Comparison of ENCODE assay signal across 23 cellular contexts in the genomic region with DNA sequence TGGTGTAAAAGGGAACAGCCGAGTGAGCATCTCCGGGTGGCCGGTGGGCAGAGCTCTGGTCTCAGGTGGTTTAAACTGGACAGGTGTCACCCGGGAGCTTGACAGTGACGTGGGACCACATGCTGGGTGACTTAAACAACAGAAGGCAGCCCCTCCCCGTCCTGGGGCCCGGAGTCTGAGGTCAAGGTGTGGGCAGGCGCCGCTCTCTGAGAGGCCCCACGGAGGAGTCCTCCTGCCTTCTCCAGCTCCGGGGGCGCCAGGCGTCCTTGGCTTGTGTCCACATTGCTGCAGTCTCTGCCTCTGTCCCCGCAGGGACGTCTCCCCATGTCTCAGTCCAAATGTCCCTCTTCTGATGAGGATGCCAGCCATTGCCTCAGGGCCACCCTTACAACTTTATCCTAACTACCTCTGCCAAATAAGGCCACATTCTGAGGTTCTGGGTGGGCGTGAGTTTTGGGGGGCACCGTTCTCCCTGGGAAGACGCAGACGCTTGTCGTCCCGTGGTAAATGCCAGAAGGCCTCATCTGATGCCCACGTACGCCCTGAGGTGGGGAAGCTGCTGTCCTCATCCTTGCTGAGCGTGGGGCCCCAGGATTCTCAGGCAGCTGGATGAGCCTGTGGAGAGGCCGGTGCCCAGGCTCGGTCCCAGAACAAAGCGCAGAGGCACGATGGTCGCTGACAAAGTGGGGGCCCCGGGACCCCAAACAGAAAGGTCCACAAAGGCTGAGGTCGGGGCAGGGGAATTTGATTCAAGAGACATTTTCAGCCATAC. TPM values are rescaled to one million over a fixed set of nuclear protein-coding genes. Genes with fewer than 3 reads are reported as not detected.
A peak's percentile ranks its signal among the peaks of the same experiment; 100 is the strongest.
DNase-seq lines count a peak whose midpoint lies in the region; ATAC-seq, FAIRE-seq and TF ChIP-seq lines count a peak whose summit lies in the region.
"Had no signal": no experiment of that assay in that cellular context is flagged by ENCODE, and none has a peak within 500 bp of the region (broad histone marks: within the 10 kb centered on the region; RNA-seq: fewer than 3 reads in every experiment).

No MANE protein-coding gene starts in this region.

- 79 to 89% (median 86%) methylated on average over 18 to 31 of the region's 31 CpGs for WGBS in spleen, 5 donors

- H3K9me3 ChIP-seq in kidney (ENCODE audit: control insufficient read depth in 1 of 2, low read length in 2 of 2) (no peaks in the 10 kb centered on the region), spleen (no peaks in the 10 kb centered on the region)
- H3K9me3 ChIP-seq: adrenal gland, thyroid gland had no signal

- H3K9ac ChIP-seq in kidney (ENCODE audit: low read length in 2 of 2), result no peak overlapping the region

- H3K27ac ChIP-seq in RWPE1 (peak overlapping the region; percentile 46; the same call in 1 of the 2 replicates), kidney (ENCODE audit: low read depth in 2 of 2, low read length in 2 of 2) (no peak overlapping the region), spleen (peak overlapping the region; percentile 15 to 83 (median 54))
- H3K27ac ChIP-seq: adrenal gland, brain microvascular endothelial cell, thyroid gland had no signal

- no peak overlapping the region for H3K4me3 ChIP-seq in kidney (ENCODE audit: low read length in 2 of 2)
- no peak overlapping the region for H3K4me3 ChIP-seq in spleen
- H3K4me3 ChIP-seq: adrenal gland, coronary artery, thyroid gland had no signal

- H3K36me3 ChIP-seq in kidney (ENCODE audit: control insufficient read depth in 1 of 2, insufficient read depth in 2 of 2, low read length in 2 of 2) (no peaks in the 10 kb centered on the region), spleen (no peaks in the 10 kb centered on the region)
- H3K36me3 ChIP-seq: adrenal gland, brain microvascular endothelial cell, thyroid gland had no signal

- POLR2A ChIA-PET in RWPE1 (lab: Yijun Ruan, JAX; ENCODE audit: low non-redundant PET), result no interaction called here

- intact Hi-C loops in kidney (cut with DNase I) (no loop called here), spleen (cut with DNase I; ENCODE audit: low total_unique reads) (no loop called here)

- H3K27me3 ChIP-seq in spleen (replicated peaks in 1 of 7), result peaks cover 0 to 6% (median 0%) of the 10 kb centered on the region in 7 donors
- H3K27me3 ChIP-seq: adrenal gland, brain microvascular endothelial cell, thyroid gland had no signal

- no peaks in the 10 kb centered on the region for H3K4me1 ChIP-seq in kidney (ENCODE audit: control insufficient read depth in 1 of 2, insufficient read depth in 1 of 2, low read depth in 1 of 2, low read length in 2 of 2)
- peaks cover 0 to 18% (median 6%) of the 10 kb centered on the region in 6 donors for H3K4me1 ChIP-seq in spleen
- H3K4me1 ChIP-seq: adrenal gland, thyroid gland had no signal

- TF ChIP-seq POLR2A in spleen (IDR thresholded peaks at IDR 0.05), result no peak

- no peak for ATAC-seq in GM19023 (IDR thresholded peaks at IDR 0.05; ENCODE audit: unreplicated experiment)

- FAIRE-seq in kidney (lab: Jason Lieb, UNC), result no peak
- FAIRE-seq: endometrium, small intestine had no signal

- CTCF ChIA-PET in RWPE1 (lab: Yijun Ruan, JAX), result interaction anchor here (0.6 kb wide), 1 partner anchor 23 kb away, joined by 3 read pairs; no protein-coding TSS in a partner anchor

- TF ChIP-seq CTCF in RWPE1 (conservative IDR thresholded peaks at IDR 0.05; ENCODE audit: low read depth), result no peak
- TF ChIP-seq CTCF in kidney (IDR thresholded peaks at IDR 0.05; ENCODE audit: borderline replicate concordance, extremely low read depth, insufficient read depth), result no peak
- no peak for TF ChIP-seq CTCF in spleen (IDR thresholded peaks at IDR 0.05 in 8 of 11, conservative IDR thresholded peaks at IDR 0.05 in 3 of 11)

- DNase-seq in NCI-H146 (lab: John Stamatoyannopoulos, UW) (peak; percentile 17), NCI-H146 treated with DMSO at 0.1 percent for 48 hours (lab: John Stamatoyannopoulos, UW; ENCODE audit: unreplicated experiment) (no peak), RWPE1 (ENCODE audit: low spot score) (no peak), kidney (peak; percentile 65), spleen (no peak), NCI-H1417 (lab: John Stamatoyannopoulos, UW) (no peak)
- no peak for DNase-seq in stimulated activated CD4-positive, alpha-beta T cell treated with anti-CD3 and anti-CD28 coated beads, Interleukin-15, amount 100 ng/mL, for 24 hours
- DNase-seq: activated CD4-positive, CD25-positive, alpha-beta regulatory T cell treated with anti-CD3 and anti-CD28 coated beads, Interleukin-2, amount 50 U/mL, for 72 hours; activated T-cell treated with anti-CD3 and anti-CD28 coated beads, Interleukin-2, amount 50 U/mL, for 24 hours; DMS79 treated with DMSO at 0.1 percent for 48 hours; NCI-H1436 treated with DMSO at 0.1 percent for 48 hours; NCI-H526 treated with DMSO at 0.1 percent for 48 hours; SHP77; stimulated activated CD4-positive, alpha-beta T cell treated with anti-CD3 and anti-CD28 coated beads, Interleukin-4, amount 100 ng/mL, for 1 hour; stimulated activated naive CD4-positive, alpha-beta T cell treated with Interleukin-2 at 50 U/mL for 16 hours; thyroid gland had no signal

RNA-seq across cellular contexts. Expression of a gene that starts 12.9 kb away (rescaled TPM):
- 2.8 TPM for total RNA-seq in kidney
- polyA plus RNA-seq in kidney (ENCODE audit: insufficient read depth, low read depth, low replicate concordance), result not detected
- total RNA-seq in spleen, result 10 to 100 TPM in 4 of 7 donors, 1 to 10 TPM in 3; 3.9 to 19.5 (median 13.5) TPM
- polyA plus RNA-seq in spleen, result 10 to 100 TPM in 2 of 3 donors, 1 to 10 TPM in 1; 9.4 to 19.1 (median 16.3) TPM
- total RNA-seq: pulmonary artery endothelial cell had no signal

RNA-seq across cellular contexts. Expression of a gene that starts 15.6 kb away (rescaled TPM):
- total RNA-seq in kidney, result 554 TPM
- polyA plus RNA-seq in kidney (ENCODE audit: insufficient read depth, low read depth, low replicate concordance), result 984 TPM
- total RNA-seq in spleen, result 100 to 1,000 TPM; 180 to 307 (median 274) TPM
- 100 to 1,000 TPM in 2 of 3 donors, 10 to 100 TPM in 1; 95.3 to 141 (median 139) TPM for polyA plus RNA-seq in spleen

RNA-seq across cellular contexts. Expression of a gene that starts 25.2 kb away (rescaled TPM):
- total RNA-seq in kidney (33.8 TPM), spleen (10 to 100 TPM; 36.5 to 52.4 (median 48.3) TPM)
- polyA plus RNA-seq in kidney (ENCODE audit: insufficient read depth, low read depth, low replicate concordance) (72.3 TPM), spleen (10 to 100 TPM; 35.9 to 83.9 (median 68.7) TPM)

RNA-seq across cellular contexts. Expression of a gene that starts 32.9 kb away (rescaled TPM):
- total RNA-seq in kidney (0.31 TPM), spleen (1 to 10 TPM in 1 of 7 donors, under 1 TPM in 4, not detected in 2; 0.19 to 1.1 (median 0.54) TPM)
- polyA plus RNA-seq in kidney (ENCODE audit: insufficient read depth, low read depth, low replicate concordance) (1.3 TPM), spleen (under 1 TPM; 0.09 to 0.19 (median 0.11) TPM)
- total RNA-seq: thyroid gland had no signal

RNA-seq across cellular contexts. Expression of a gene that starts 49.5 kb away (rescaled TPM):
- total RNA-seq in kidney, result 23.1 TPM
- 17.9 TPM for polyA plus RNA-seq in kidney (ENCODE audit: insufficient read depth, low read depth, low replicate concordance)
- 10 to 100 TPM; 16.1 to 23.7 (median 19.5) TPM for total RNA-seq in spleen
- polyA plus RNA-seq in spleen, result 10 to 100 TPM in 2 of 3 donors, 1 to 10 TPM in 1; 9.8 to 24.4 (median 19.4) TPM

Comparison
In these comparisons a context has a peak if more than half of its experiments do, and no peak if none do; other contexts are left out.
1. DNase-seq: peak in NCI-H146 (single experiment) and kidney (single experiment); none in NCI-H146 treated with DMSO at 0.1 percent for 48 hours (single experiment), RWPE1 (single experiment), spleen (single experiment), stimulated activated CD4-positive, alpha-beta T cell treated with anti-CD3 and anti-CD28 coated beads, Interleukin-15, amount 100 ng/mL, for 24 hours (single experiment) and NCI-H1417 (0 of 3).
2. H3K27ac ChIP-seq: peak in RWPE1 (single experiment) and spleen (8 of 8); none in kidney (0 of 2).